ENCODE assay signal across 8 cellular contexts in genomic region chr6:57317060-57317943, GRCh38. TPM values are rescaled to one million over a fixed set of nuclear protein-coding genes. Genes with fewer than 3 reads are reported as not detected.
DNase-seq lines count a peak whose midpoint lies in the region; ATAC-seq and TF ChIP-seq lines count a peak whose summit lies in the region.

TSS of gene PRIM2 (plus strand) at chr6:57317630. CDS start at chr6:57318446, 816 bp downstream.

- no TSS peak for BruUV-seq in A673 (replicated peaks; lab: Mats Ljungman, UMichigan)
- BruUV-seq in mammary epithelial cell (replicated peaks; lab: Mats Ljungman, UMichigan) = TSS peak; percentile 41

- WGBS in mammary epithelial cell (ENCODE audit: low coverage, missing lambda C conversion rate) = 0% methylated on average over 23 of the region's 27 CpGs

- H3K27ac ChIP-seq in A673 (ENCODE audit: low read depth, low read length, poor library complexity, severe bottlenecking) = peak within 1 kb of the TSS; percentile 81
- peak within 1 kb of the TSS; percentile 69 for H3K27ac ChIP-seq in VCaP
- H3K27ac ChIP-seq in mammary epithelial cell (ENCODE audit: insufficient read depth, low read depth, low read length) = peak within 1 kb of the TSS; percentile 83
- peak within 1 kb of the TSS; percentile 53 for H3K27ac ChIP-seq in iPS-20b (ENCODE audit: low read length)
- peak within 1 kb of the TSS; percentile 62 for H3K27ac ChIP-seq in skeletal muscle tissue (ENCODE audit: low read depth, low read length)

- dilution Hi-C loops in mammary epithelial cell (cut with HindIII; ENCODE audit: low sequenced_read_pairs) = loop anchor here (10.0 kb wide), 2 partner anchors 253 to 373 kb away; no protein-coding TSS in a partner anchor

- H3K27me3 ChIP-seq in A673 (replicated peaks; ENCODE audit: insufficient read depth, low read depth, low read length, poor library complexity) = no peaks in the 10 kb centered on the region
- H3K27me3 ChIP-seq in mammary epithelial cell (ENCODE audit: insufficient read depth, low read length) = no peaks in the 10 kb centered on the region
- no peaks in the 10 kb centered on the region for H3K27me3 ChIP-seq in iPS-20b (ENCODE audit: insufficient read depth, low read length)
- no peaks in the 10 kb centered on the region for H3K27me3 ChIP-seq in skeletal muscle tissue (ENCODE audit: control insufficient read depth in 3 of 3, insufficient read depth in 3 of 3, low read length in 3 of 3)

- TF ChIP-seq CTCF in A673 (conservative IDR thresholded peaks at IDR 0.05; ENCODE audit: low read depth, low read length) = no peak
- no peak for TF ChIP-seq CTCF in VCaP (conservative IDR thresholded peaks at IDR 0.05)
- no peak for TF ChIP-seq CTCF in mammary epithelial cell (conservative IDR thresholded peaks at IDR 0.05 in 1 of 2, IDR thresholded peaks at IDR 0.05 in 1 of 2; ENCODE audit: extremely low read depth in 1 of 2, insufficient read depth in 1 of 2, low read depth in 1 of 2, low read length in 2 of 2)

- no peaks in the 10 kb centered on the region for H4K20me1 ChIP-seq in mammary epithelial cell (ENCODE audit: insufficient read depth, low read length)

- intact Hi-C loops in A673 (cut with micrococcal nuclease; ENCODE audit: unreplicated experiment) = loop anchor here (2.0 to 5.0 kb wide), 7 partner anchors 145 to 960 kb away; partner anchors contain the start of genes BAG2 and KIAA1586
- intact Hi-C loops in mammary epithelial cell (cut with micrococcal nuclease) = loop anchor here (5.0 kb wide), 2 partner anchors 225 to 550 kb away; partner anchors contain the start of gene ZNF451

- DNase-seq in A673 (ENCODE audit: low spot score) (peak; percentile 92), NCI-H2171 treated with DMSO at 0.1 percent for 48 hours (lab: John Stamatoyannopoulos, UW) (peak; percentile 95), mammary epithelial cell (peak; percentile 80)

- H3K9ac ChIP-seq in mammary epithelial cell (ENCODE audit: insufficient read depth, low read length) (peak within 1 kb of the TSS; percentile 88), iPS-20b (ENCODE audit: low read depth, low read length) (peak within 1 kb of the TSS; percentile 94), skeletal muscle tissue (ENCODE audit: low read depth in 1 of 3, low read length in 3 of 3) (peak within 1 kb of the TSS; percentile 83 to 86 (median 85))

- in situ Hi-C loops in mammary epithelial cell (cut with MboI; ENCODE audit: low sequenced_read_pairs in 2 of 2) = loop anchor here (10.0 to 25.0 kb wide), 3 partner anchors 133 to 413 kb away; no protein-coding TSS in a partner anchor

- POLR2A ChIA-PET in A673 (lab: Charles Lee; ENCODE audit: low non-redundant PET) = no interaction called here

- H3K4me1 ChIP-seq in A673 (ENCODE audit: insufficient read depth, low read length, poor library complexity, severe bottlenecking) (peaks cover 11% of the 10 kb centered on the region), mammary epithelial cell (ENCODE audit: insufficient read depth, low read length) (peaks cover 33% of the 10 kb centered on the region), iPS-20b (ENCODE audit: insufficient read depth, low read length) (peaks cover 6% of the 10 kb centered on the region; the same call in 1 of the 2 replicates), skeletal muscle tissue (ENCODE audit: control insufficient read depth in 3 of 3, insufficient read depth in 3 of 3, low read length in 3 of 3) (peaks cover 12 to 19% (median 15%) of the 10 kb centered on the region in 3 donors)

- H3K4me3 ChIP-seq in A673 (ENCODE audit: low read depth, low read length, poor library complexity, severe bottlenecking) (peak within 1 kb of the TSS; percentile 67), mammary epithelial cell (replicated peaks in 1 of 3; ENCODE audit: insufficient read depth in 1 of 3, low read depth in 2 of 3, low read length in 3 of 3) (peak within 1 kb of the TSS; percentile 74 to 87 (median 85)), iPS-20b (ENCODE audit: low read length) (peak within 1 kb of the TSS; percentile 95), skeletal muscle tissue (ENCODE audit: low read length in 3 of 3) (peak within 1 kb of the TSS; percentile 88 to 94 (median 92))

- ATAC-seq in GM18868 (IDR thresholded peaks at IDR 0.05; ENCODE audit: unreplicated experiment) (peak; percentile 87), HG03103 (IDR thresholded peaks at IDR 0.05; ENCODE audit: low read depth, unreplicated experiment) (peak; percentile 82)

- H3K79me2 ChIP-seq in mammary epithelial cell (ENCODE audit: insufficient read depth, low read length) = peaks cover 38% of the 10 kb centered on the region

- CTCF ChIA-PET in A673 (lab: Charles Lee) = interaction anchor here (0.7 to 1.6 kb wide), 4 partner anchors 127 to 415 kb away, joined by 3 to 8 read pairs (median 3); partner anchors contain the start of gene BEND6
- CTCF ChIA-PET in mammary epithelial cell (lab: Charles Lee; ENCODE audit: low non-redundant PET) = interaction anchor here (0.6 to 1.5 kb wide), 3 partner anchors 362 to 619 kb away, joined by 3 to 5 read pairs (median 3); partner anchors contain the start of gene BEND6

- H3K4me2 ChIP-seq in mammary epithelial cell (ENCODE audit: insufficient read depth, low read depth, low read length) = peak within 1 kb of the TSS; percentile 92

- H3K36me3 ChIP-seq in A673 (ENCODE audit: insufficient read depth, low read length, poor library complexity, severe bottlenecking) = peaks cover 31% of the 10 kb centered on the region
- H3K36me3 ChIP-seq in mammary epithelial cell (ENCODE audit: insufficient read depth, low read length) = peaks cover 12% of the 10 kb centered on the region
- H3K36me3 ChIP-seq in iPS-20b (ENCODE audit: insufficient read depth, low read depth, low read length) = peaks cover 38% of the 10 kb centered on the region
- H3K36me3 ChIP-seq in skeletal muscle tissue (ENCODE audit: control insufficient read depth in 3 of 3, insufficient read depth in 3 of 3, low read length in 3 of 3) = peaks cover 2 to 9% (median 8%) of the 10 kb centered on the region in 3 donors

- peak within 1 kb of the TSS; percentile 99 for H2AFZ ChIP-seq in mammary epithelial cell (ENCODE audit: low read depth, low read length)

- no peaks in the 10 kb centered on the region for H3K9me3 ChIP-seq in A673 (ENCODE audit: low read depth, low read length, poor library complexity, severe bottlenecking)
- H3K9me3 ChIP-seq in mammary epithelial cell (replicated peaks; ENCODE audit: insufficient read depth, low read length) = no peaks in the 10 kb centered on the region
- H3K9me3 ChIP-seq in iPS-20b (ENCODE audit: insufficient read depth, low read depth, low read length) = no peaks in the 10 kb centered on the region
- no peaks in the 10 kb centered on the region for H3K9me3 ChIP-seq in skeletal muscle tissue (ENCODE audit: control insufficient read depth in 3 of 3, low read length in 3 of 3)

RNA-seq across cellular contexts. Expression of gene PRIM2, which starts in this region (rescaled TPM):
- total RNA-seq in A673 (2021) (42.1 and 45.2 TPM in 2 replicates), mammary epithelial cell (10 to 100 TPM; 10.8 to 20.5 TPM), skeletal muscle tissue (14.6 TPM)
- 11.5 TPM for polyA plus RNA-seq in mammary epithelial cell
- polyA minus RNA-seq in mammary epithelial cell = 5.1 TPM

Comparison
In these comparisons a context has a peak if more than half of its experiments do, and no peak if none do; other contexts are left out.
1. Peak in every context shown above with its lines: DNase-seq, ATAC-seq, H3K4me3 ChIP-seq and H3K27ac ChIP-seq.